ENCODE assay signal across 17 cellular contexts in genomic region chr14:91344107-91344506, GRCh38.
DNase-seq lines count a peak whose midpoint lies in the region; ATAC-seq and TF ChIP-seq lines count a peak whose summit lies in the region.
"Had no signal": no experiment of that assay in that cellular context is flagged by ENCODE, and none has a peak within 500 bp of the region (broad histone marks: within the 10 kb centered on the region; RNA-seq: fewer than 3 reads in every experiment).

No MANE protein-coding gene starts in this region.

- H3K9me3 Mint-ChIP-seq in T-helper 2 cell treated with Interferon-gamma antibody and Interleukin-4, amounts not matched to agents 5 μg/mL and 100 μg/mL, for 36 hours = no peaks in the 10 kb centered on the region
- no peaks in the 10 kb centered on the region for H3K9me3 Mint-ChIP-seq in WTC11
- no peaks in the 10 kb centered on the region for H3K9me3 Mint-ChIP-seq in natural killer cell treated with Interleukin-12 subunit alpha and Interleukin-12 subunit beta and Interleukin-15 and Interleukin-18, amount 100 ng/mL, for 72 hours
- H3K9me3 Mint-ChIP-seq: activated naive CD8-positive, alpha-beta T cell treated with anti-CD3 and anti-CD28 coated beads, Interleukin-2, amount 10 ng/mL, durations not matched to agents 7 days and 5 days had no signal

- H3K27me3 ChIP-seq in SJCRH30 = no peaks in the 10 kb centered on the region

- DNase-seq in T-helper 2 cell treated with Interferon-gamma antibody and Interleukin-4, amounts not matched to agents 5 μg/mL and 100 μg/mL, for 36 hours (ENCODE audit: low spot score) = no peak
- no peak for DNase-seq in T-helper 2 cell
- no peak for DNase-seq in WTC11 (ENCODE audit: low spot score)
- no peak for DNase-seq in natural killer cell treated with Interleukin-12 subunit alpha and Interleukin-12 subunit beta and Interleukin-15 and Interleukin-18, amount 100 ng/mL, for 72 hours (ENCODE audit: low spot score)
- no peak for DNase-seq in SJCRH30
- no peak for DNase-seq in NCI-H524 treated with DMSO at 0.1 percent for 48 hours (lab: John Stamatoyannopoulos, UW)
- DNase-seq: activated naive CD8-positive, alpha-beta T cell treated with anti-CD3 and anti-CD28 coated beads, Interleukin-2, amount 10 ng/mL, durations not matched to agents 7 days and 5 days; DMS79; effector memory CD4-positive, alpha-beta T cell; KBM-7; NCI-H2029; stimulated activated CD4-positive, alpha-beta T cell treated with anti-CD3 and anti-CD28 coated beads, Interleukin-12 subunit alpha, Interleukin-12 subunit beta, amount 100 ng/mL, for 4 hours; substantia nigra had no signal

- H3K27me3 Mint-ChIP-seq in T-helper 2 cell treated with Interferon-gamma antibody and Interleukin-4, amounts not matched to agents 5 μg/mL and 100 μg/mL, for 36 hours (ENCODE audit: low read depth) = no peaks in the 10 kb centered on the region
- no peaks in the 10 kb centered on the region for H3K27me3 Mint-ChIP-seq in WTC11 (ENCODE audit: low read depth)
- no peaks in the 10 kb centered on the region for H3K27me3 Mint-ChIP-seq in natural killer cell treated with Interleukin-12 subunit alpha and Interleukin-12 subunit beta and Interleukin-15 and Interleukin-18, amount 100 ng/mL, for 72 hours
- H3K27me3 Mint-ChIP-seq: activated naive CD8-positive, alpha-beta T cell treated with anti-CD3 and anti-CD28 coated beads, Interleukin-2, amount 10 ng/mL, durations not matched to agents 7 days and 5 days had no signal

- peaks cover 30% of the 10 kb centered on the region for H3K4me1 Mint-ChIP-seq in T-helper 2 cell treated with Interferon-gamma antibody and Interleukin-4, amounts not matched to agents 5 μg/mL and 100 μg/mL, for 36 hours (ENCODE audit: low read depth)
- H3K4me1 Mint-ChIP-seq in WTC11 = peaks cover 17% of the 10 kb centered on the region
- peaks cover 37 to 46% of the 10 kb centered on the region in 2 donors for H3K4me1 Mint-ChIP-seq in natural killer cell treated with Interleukin-12 subunit alpha and Interleukin-12 subunit beta and Interleukin-15 and Interleukin-18, amount 100 ng/mL, for 72 hours (ENCODE audit: low read depth in 2 of 2)

- no peaks in the 10 kb centered on the region for H3K4me1 ChIP-seq in HEK293 (ENCODE audit: control insufficient read depth, insufficient read depth, low read length)
- H3K4me1 ChIP-seq in SJCRH30 = peaks cover 18% of the 10 kb centered on the region
- H3K4me1 ChIP-seq: A549 had no signal

- CTCF ChIA-PET in HEK293 (lab: Yijun Ruan, JAX) = no interaction called here
- CTCF ChIA-PET in WTC11 (lab: Charles Lee) = interaction anchor here (3.7 kb wide), 1 partner anchor 20 kb away, joined by 18 read pairs; no protein-coding TSS in a partner anchor

- H3K9me3 ChIP-seq in HEK293 (ENCODE audit: control insufficient read depth, insufficient read depth, low read depth, low read length) (no peaks in the 10 kb centered on the region), SJCRH30 (replicated peaks) (no peaks in the 10 kb centered on the region)
- H3K9me3 ChIP-seq: A549 had no signal

- no peak overlapping the region for H3K4me3 Mint-ChIP-seq in T-helper 2 cell treated with Interferon-gamma antibody and Interleukin-4, amounts not matched to agents 5 μg/mL and 100 μg/mL, for 36 hours
- H3K4me3 Mint-ChIP-seq in WTC11 = no peak overlapping the region
- no peak overlapping the region for H3K4me3 Mint-ChIP-seq in natural killer cell treated with Interleukin-12 subunit alpha and Interleukin-12 subunit beta and Interleukin-15 and Interleukin-18, amount 100 ng/mL, for 72 hours
- H3K4me3 Mint-ChIP-seq: activated naive CD8-positive, alpha-beta T cell treated with anti-CD3 and anti-CD28 coated beads, Interleukin-2, amount 10 ng/mL, durations not matched to agents 7 days and 5 days had no signal

- H3K27ac Mint-ChIP-seq in T-helper 2 cell treated with Interferon-gamma antibody and Interleukin-4, amounts not matched to agents 5 μg/mL and 100 μg/mL, for 36 hours = peak overlapping the region; percentile 62
- peak overlapping the region; percentile 5; the same call in 1 of the 2 replicates for H3K27ac Mint-ChIP-seq in WTC11
- H3K27ac Mint-ChIP-seq in natural killer cell treated with Interleukin-12 subunit alpha and Interleukin-12 subunit beta and Interleukin-15 and Interleukin-18, amount 100 ng/mL, for 72 hours = peak overlapping the region; percentile 44 to 61
- H3K27ac Mint-ChIP-seq: activated naive CD8-positive, alpha-beta T cell treated with anti-CD3 and anti-CD28 coated beads, Interleukin-2, amount 10 ng/mL, durations not matched to agents 7 days and 5 days had no signal

- H3K27ac ChIP-seq in HEK293 (ENCODE audit: extremely low read depth, low read depth, low read length) (no peak overlapping the region), SJCRH30 (no peak overlapping the region)
- H3K27ac ChIP-seq: A549, C4-2B had no signal

- TF ChIP-seq CTCF in HEK293 (tag by site-specific recombination; IDR thresholded peaks at IDR 0.05) = no peak
- TF ChIP-seq CTCF in WTC11 (IDR thresholded peaks at IDR 0.05) = no peak

- peaks cover 62% of the 10 kb centered on the region for H3K36me3 Mint-ChIP-seq in T-helper 2 cell treated with Interferon-gamma antibody and Interleukin-4, amounts not matched to agents 5 μg/mL and 100 μg/mL, for 36 hours (ENCODE audit: low read depth)
- peaks cover 7% of the 10 kb centered on the region for H3K36me3 Mint-ChIP-seq in WTC11
- no peaks in the 10 kb centered on the region for H3K36me3 Mint-ChIP-seq in natural killer cell treated with Interleukin-12 subunit alpha and Interleukin-12 subunit beta and Interleukin-15 and Interleukin-18, amount 100 ng/mL, for 72 hours

- H3K4me3 ChIP-seq in HEK293 (ENCODE audit: low read depth, low read length) (no peak overlapping the region), SJCRH30 (no peak overlapping the region)
- H3K4me3 ChIP-seq: A549 had no signal

- ATAC-seq in WTC11 (no peak), GM21423 (IDR thresholded peaks at IDR 0.05; ENCODE audit: unreplicated experiment) (no peak)
- no peak for ATAC-seq in natural killer cell treated with Interleukin-12 subunit alpha and Interleukin-12 subunit beta and Interleukin-15 and Interleukin-18, amount 100 ng/mL, for 72 hours
- ATAC-seq: A549 had no signal

- H3K36me3 ChIP-seq in HEK293 (ENCODE audit: control insufficient read depth in 2 of 2, insufficient read depth in 1 of 2, low read length in 2 of 2) (peaks cover 0 to 7% of the 10 kb centered on the region in 2 experiments; a peak in 2 of 3 replicates), SJCRH30 (no peaks in the 10 kb centered on the region)

- POLR2A ChIA-PET in HEK293 (lab: Yijun Ruan, JAX) = interaction anchor here (0.7 kb wide), 1 partner anchor 9 kb away, joined by 3 read pairs; no protein-coding TSS in a partner anchor
- POLR2A ChIA-PET in WTC11 (lab: Charles Lee) = no interaction called here

TF ChIP-seq in HEK293, 187 proteins besides CTCF, POLR2A, EP300 and RAD21:
- TF ChIP-seq ZNF785 (tag by site-specific recombination; IDR thresholded peaks at IDR 0.05) (no peak), WT1 (tag by site-specific recombination; IDR thresholded peaks at IDR 0.05) (peak; percentile 44; the same call in 1 of the 2 replicates)

TF ChIP-seq in WTC11, 78 proteins besides CTCF, POLR2A, EP300 and RAD21 (continues in another document):
- no peak for TF ChIP-seq MLX (CRISPR knock-in tag; IDR thresholded peaks at IDR 0.05)
- no peak for TF ChIP-seq TCF7 (CRISPR knock-in tag; IDR thresholded peaks at IDR 0.05; ENCODE audit: low read depth)
- no peak for TF ChIP-seq E2F4 (CRISPR knock-in tag; IDR thresholded peaks at IDR 0.05; ENCODE audit: borderline replicate concordance, low read depth)
- no peak for TF ChIP-seq CBFB (CRISPR knock-in tag; IDR thresholded peaks at IDR 0.05; ENCODE audit: low read depth)
- no peak for TF ChIP-seq SOX15 (CRISPR knock-in tag; IDR thresholded peaks at IDR 0.05)
- TF ChIP-seq SMAD3 (CRISPR knock-in tag; IDR thresholded peaks at IDR 0.05; ENCODE audit: borderline replicate concordance) = no peak
- TF ChIP-seq PREB (CRISPR knock-in tag; IDR thresholded peaks at IDR 0.05; ENCODE audit: borderline replicate concordance) = no peak
- no peak for TF ChIP-seq RORB (CRISPR knock-in tag; IDR thresholded peaks at IDR 0.05)
- TF ChIP-seq ZMAT4 (CRISPR knock-in tag; IDR thresholded peaks at IDR 0.05) = no peak
- TF ChIP-seq CREM (CRISPR knock-in tag; IDR thresholded peaks at IDR 0.05) = no peak
- no peak for TF ChIP-seq OVOL2 (CRISPR knock-in tag; IDR thresholded peaks at IDR 0.05; ENCODE audit: borderline replicate concordance)
- no peak for TF ChIP-seq JUN (CRISPR knock-in tag; IDR thresholded peaks at IDR 0.05)
- no peak for TF ChIP-seq ZNF121 (CRISPR knock-in tag; IDR thresholded peaks at IDR 0.05)
- TF ChIP-seq GRHL2 (CRISPR knock-in tag; IDR thresholded peaks at IDR 0.05; ENCODE audit: insufficient replicate concordance, severe bottlenecking) = no peak

Comparison
In these comparisons a context has a peak if more than half of its experiments do, and no peak if none do; other contexts are left out.
1. H3K27ac Mint-ChIP-seq: peak in every context shown above with its lines; median percentile 62 in T-helper 2 cell treated with Interferon-gamma antibody and Interleukin-4, amounts not matched to agents 5 μg/mL and 100 μg/mL, for 36 hours; 52 in natural killer cell treated with Interleukin-12 subunit alpha and Interleukin-12 subunit beta and Interleukin-15 and Interleukin-18, amount 100 ng/mL, for 72 hours; 5 in WTC11.